17 cellular contexts compared by ENCODE assay signal in the genomic region with DNA sequence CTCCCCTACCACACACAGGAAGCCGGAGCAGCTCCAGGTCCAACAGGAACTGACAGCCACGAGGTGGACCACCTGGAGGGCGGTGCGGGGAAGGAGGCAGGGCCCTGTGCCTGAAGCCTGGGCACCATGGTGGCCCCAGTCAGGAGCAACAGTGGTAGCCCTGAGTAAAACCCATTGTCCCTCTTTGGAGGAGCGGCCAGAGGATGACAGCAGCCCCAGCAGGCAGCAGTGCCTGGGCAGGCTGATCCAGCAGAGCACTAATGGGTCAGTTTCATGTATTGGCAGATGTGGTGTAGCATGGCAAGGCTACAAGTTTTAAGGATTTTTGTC. TPM values are rescaled to one million over a fixed set of nuclear protein-coding genes. Genes with fewer than 3 reads are reported as not detected.
DNase-seq lines count a peak whose midpoint lies in the region; ATAC-seq and TF ChIP-seq lines count a peak whose summit lies in the region.
"Had no signal": no experiment of that assay in that cellular context is flagged by ENCODE, and none has a peak within 500 bp of the region (broad histone marks: within the 10 kb centered on the region; RNA-seq: fewer than 3 reads in every experiment).

No MANE protein-coding gene starts in this region.

- no peaks in the 10 kb centered on the region for H3K27me3 Mint-ChIP-seq in natural killer cell treated with Interleukin-12 subunit alpha and Interleukin-12 subunit beta and Interleukin-15 and Interleukin-18, amount 100 ng/mL, for 72 hours
- no peaks in the 10 kb centered on the region for H3K27me3 Mint-ChIP-seq in natural killer cell (ENCODE audit: low read depth in 2 of 2)
- H3K27me3 Mint-ChIP-seq: CD8-positive, alpha-beta memory T cell had no signal

- no peak for TF ChIP-seq CTCF in natural killer cell (IDR thresholded peaks at IDR 0.05)

- no peaks in the 10 kb centered on the region for H3K36me3 Mint-ChIP-seq in natural killer cell treated with Interleukin-12 subunit alpha and Interleukin-12 subunit beta and Interleukin-15 and Interleukin-18, amount 100 ng/mL, for 72 hours
- H3K36me3 Mint-ChIP-seq in natural killer cell = no peaks in the 10 kb centered on the region
- H3K36me3 Mint-ChIP-seq: CD4-positive, CD25-positive, alpha-beta regulatory T cell; CD8-positive, alpha-beta memory T cell had no signal

- H3K9me3 Mint-ChIP-seq in natural killer cell treated with Interleukin-12 subunit alpha and Interleukin-12 subunit beta and Interleukin-15 and Interleukin-18, amount 100 ng/mL, for 72 hours = no peaks in the 10 kb centered on the region
- no peaks in the 10 kb centered on the region for H3K9me3 Mint-ChIP-seq in natural killer cell
- H3K9me3 Mint-ChIP-seq: CD4-positive, CD25-positive, alpha-beta regulatory T cell; CD8-positive, alpha-beta memory T cell; H9 had no signal

- intact Hi-C loops in natural killer cell (cut with micrococcal nuclease) = no loop called here

- no peak overlapping the region for H3K27ac Mint-ChIP-seq in natural killer cell treated with Interleukin-12 subunit alpha and Interleukin-12 subunit beta and Interleukin-15 and Interleukin-18, amount 100 ng/mL, for 72 hours
- H3K27ac Mint-ChIP-seq in natural killer cell = no peak overlapping the region
- H3K27ac Mint-ChIP-seq: CD4-positive, CD25-positive, alpha-beta regulatory T cell; H9 had no signal

- DNase-seq in natural killer cell treated with Interleukin-12 subunit alpha and Interleukin-12 subunit beta and Interleukin-15 and Interleukin-18, amount 100 ng/mL, for 72 hours (ENCODE audit: low spot score) = peak; percentile 29
- DNase-seq in natural killer cell (no peak), globus pallidus (ENCODE audit: low spot score) (peak; percentile 26), mesenteric fat pad (ENCODE audit: low spot score) (peak; percentile 67), substantia nigra (lab: John Stamatoyannopoulos, UW) (no peak), DMS 273 treated with DMSO at 0.1 percent for 48 hours (lab: John Stamatoyannopoulos, UW) (no peak), COR-L47 (lab: John Stamatoyannopoulos, UW) (no peak)
- DNase-seq: ACHN; BE2C; C1 segment of cervical spinal cord; CD4-positive, CD25-positive, alpha-beta regulatory T cell; CD8-positive, alpha-beta memory T cell; DMS79 treated with DMSO at 0.1 percent for 48 hours; GF-D8; GOT3; H9 had no signal

- H3K4me1 Mint-ChIP-seq in natural killer cell treated with Interleukin-12 subunit alpha and Interleukin-12 subunit beta and Interleukin-15 and Interleukin-18, amount 100 ng/mL, for 72 hours (ENCODE audit: low read depth in 2 of 2) = no peaks in the 10 kb centered on the region
- H3K4me1 Mint-ChIP-seq in natural killer cell = peaks cover 0 to 1% of the 10 kb centered on the region in 2 donors

- H3K4me3 Mint-ChIP-seq in natural killer cell treated with Interleukin-12 subunit alpha and Interleukin-12 subunit beta and Interleukin-15 and Interleukin-18, amount 100 ng/mL, for 72 hours = no peak overlapping the region
- H3K4me3 Mint-ChIP-seq in natural killer cell = no peak overlapping the region
- H3K4me3 Mint-ChIP-seq: CD4-positive, CD25-positive, alpha-beta regulatory T cell; CD8-positive, alpha-beta memory T cell; H9 had no signal

- H3K27ac ChIP-seq in substantia nigra (ENCODE audit: low read depth, low read length, poor library complexity, severe bottlenecking) = peak overlapping the region; percentile 29

- ATAC-seq in natural killer cell treated with Interleukin-12 subunit alpha and Interleukin-12 subunit beta and Interleukin-15 and Interleukin-18, amount 100 ng/mL, for 72 hours = no peak
- ATAC-seq in natural killer cell = no peak
- ATAC-seq in HG02642 (IDR thresholded peaks at IDR 0.05; ENCODE audit: poor library complexity, unreplicated experiment) = no peak

RNA-seq across cellular contexts. Expression of a gene that starts 47.7 kb away (rescaled TPM):
- 1 to 10 TPM; 1.2 to 7.4 TPM for total RNA-seq in natural killer cell treated with Interleukin-12 subunit alpha and Interleukin-12 subunit beta and Interleukin-15 and Interleukin-18, amount 100 ng/mL, for 72 hours
- total RNA-seq in natural killer cell (1 to 10 TPM; 3.8 to 6.0 (median 6.0) TPM), mesenteric fat pad (5.6 TPM)

Comparison
In these comparisons a context has a peak if more than half of its experiments do, and no peak if none do; other contexts are left out.
1. DNase-seq: peak in natural killer cell treated with Interleukin-12 subunit alpha and Interleukin-12 subunit beta and Interleukin-15 and Interleukin-18, amount 100 ng/mL, for 72 hours (single experiment), globus pallidus (single experiment) and mesenteric fat pad (single experiment); none in natural killer cell (single experiment), substantia nigra (0 of 49), DMS 273 treated with DMSO at 0.1 percent for 48 hours (single experiment) and COR-L47 (single experiment).